In the genomic region with DNA sequence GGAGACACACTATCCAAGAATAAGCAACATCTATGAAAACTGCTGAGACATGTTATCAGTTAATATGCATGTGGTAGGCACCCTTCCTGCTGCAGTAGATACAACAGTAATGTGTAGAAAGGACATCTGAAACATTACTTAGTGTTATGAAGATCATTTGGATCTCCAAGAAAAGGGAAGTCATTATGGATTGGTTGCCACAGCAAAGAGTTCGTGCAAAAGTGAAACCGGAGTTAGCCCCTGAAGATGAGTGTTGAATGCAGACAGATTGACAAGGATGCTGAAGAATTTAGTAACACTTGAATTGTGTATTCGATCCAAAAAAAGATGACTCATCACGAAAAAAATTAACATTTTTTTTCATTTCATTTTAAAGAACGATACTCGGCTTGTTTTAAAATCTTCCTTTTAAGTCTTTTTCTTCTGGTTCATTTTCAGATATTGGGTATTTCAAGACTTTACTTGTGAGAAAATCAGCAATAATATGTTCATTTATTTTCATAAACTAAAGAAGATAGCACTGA, we compare ENCODE assay signal across 13 cellular contexts.
"Had no signal": no experiment of that assay in that cellular context is flagged by ENCODE, and none has a peak within 500 bp of the region (broad histone marks: within the 10 kb centered on the region; RNA-seq: fewer than 3 reads in every experiment).

No MANE protein-coding gene starts in this region.

- H3K9me3 ChIP-seq: left lung, upper lobe of left lung had no signal

- H3K4me1 ChIP-seq: left lung had no signal

- H3K27me3 ChIP-seq: left lung, upper lobe of left lung had no signal

- ATAC-seq: activated CD4-positive, alpha-beta T cell treated with anti-CD3 and anti-CD28 coated beads for 36 hours; activated CD8-positive, alpha-beta T cell treated with anti-CD3 and anti-CD28 coated beads, Interleukin-2, amount 10 ng/mL, durations not matched to agents 7 days and 5 days; left lung; natural killer cell treated with Interleukin-12 subunit alpha and Interleukin-12 subunit beta and Interleukin-15 and Interleukin-18, amount 100 ng/mL, for 72 hours; sciatic nerve had no signal

- H3K36me3 ChIP-seq: left lung, upper lobe of left lung, WERI-Rb-1 had no signal

- H3K27ac ChIP-seq: left lung, upper lobe of left lung, WERI-Rb-1 had no signal

- H3K4me3 ChIP-seq: left lung, upper lobe of left lung had no signal

- DNase-seq: activated CD4-positive, alpha-beta T cell treated with anti-CD3 and anti-CD28 coated beads for 36 hours; activated CD8-positive, alpha-beta memory T cell treated with anti-CD3 and anti-CD28 coated beads, Interleukin-2, amount 50 U/mL, for 48 hours; activated CD8-positive, alpha-beta T cell treated with anti-CD3 and anti-CD28 coated beads, Interleukin-2, amount 10 ng/mL, durations not matched to agents 7 days and 5 days; activated naive CD4-positive, alpha-beta T cell; foreskin melanocyte; left lung; occipital lobe; stimulated activated naive CD4-positive, alpha-beta T cell; substantia nigra; upper lobe of left lung; WERI-Rb-1 had no signal
